1 cellular context compared by ENCODE assay signal in genomic region chr16:79899316-79900110, GRCh38.
TF ChIP-seq lines count a peak whose summit lies in the region.

No MANE protein-coding gene starts in this region.

TF ChIP-seq in GM23338, 12 proteins besides CTCF, POLR2A, EP300 and RAD21:
- TF ChIP-seq ETS1 (IDR thresholded peaks at IDR 0.05) (no peak), EZH2 (IDR thresholded peaks at IDR 0.05; ENCODE audit: low read depth, unreplicated experiment) (no peak), ZNF331 (CRISPR knock-in tag; IDR thresholded peaks at IDR 0.05; ENCODE audit: low read depth) (no peak), NANOG (IDR thresholded peaks at IDR 0.05; ENCODE audit: borderline replicate concordance) (no peak), REST (IDR thresholded peaks at IDR 0.05; ENCODE audit: unreplicated experiment) (no peak), ZNF114 (CRISPR knock-in tag; IDR thresholded peaks at IDR 0.05) (no peak), POLR2AphosphoS5 (IDR thresholded peaks at IDR 0.05; ENCODE audit: low read depth) (no peak), STAT1 (IDR thresholded peaks at IDR 0.05; ENCODE audit: unreplicated experiment) (no peak), EZH2phosphoT487 (IDR thresholded peaks at IDR 0.05; ENCODE audit: unreplicated experiment) (no peak), CREB1 (CRISPR knock-in tag; IDR thresholded peaks at IDR 0.05; ENCODE audit: low read depth) (no peak), ZNF462 (CRISPR knock-in tag; IDR thresholded peaks at IDR 0.05) (no peak), JUNB (IDR thresholded peaks at IDR 0.05; ENCODE audit: unreplicated experiment) (no peak)
